In the genomic region with DNA sequence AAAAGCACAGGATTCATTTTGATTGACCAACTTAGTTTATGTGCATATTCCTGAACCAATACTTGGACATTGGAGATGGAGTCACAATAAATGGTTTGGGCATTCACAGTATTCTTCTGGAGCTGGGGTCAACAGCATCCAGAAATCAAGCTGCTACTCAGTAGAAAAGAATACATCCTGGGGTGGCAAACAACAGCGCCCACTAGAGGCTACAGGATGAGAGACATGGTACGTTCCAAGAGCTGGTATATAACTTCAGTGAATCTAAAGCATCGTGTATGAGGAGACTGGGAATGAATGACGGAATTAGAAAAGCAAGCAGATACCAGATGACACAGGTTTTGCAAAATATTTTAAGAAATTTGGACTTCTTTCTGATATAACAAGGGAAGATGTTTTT, we compare ENCODE assay signal across 8 cellular contexts.
DNase-seq lines count a peak whose midpoint lies in the region; ATAC-seq and TF ChIP-seq lines count a peak whose summit lies in the region.

No MANE protein-coding gene starts in this region.

- H3K4me2 ChIP-seq in Loucy (ENCODE audit: low read depth, low read length, poor library complexity, severe bottlenecking): no peak overlapping the region
- H3K4me2 ChIP-seq in smooth muscle cell: no peak overlapping the region

- intact Hi-C loops in sciatic nerve (cut with DNase I): no loop called here

- no peaks in the 10 kb centered on the region for H3K9me2 ChIP-seq in Loucy (replicated peaks; ENCODE audit: low read depth, low read length)

- H3K79me2 ChIP-seq in Loucy (ENCODE audit: insufficient read depth, low read length): no peaks in the 10 kb centered on the region
- H3K79me2 ChIP-seq in smooth muscle cell (ENCODE audit: low read depth): no peaks in the 10 kb centered on the region

- H3K27me3 ChIP-seq in Loucy (ENCODE audit: insufficient read depth, low read length, poor library complexity, severe bottlenecking) (no peaks in the 10 kb centered on the region), smooth muscle cell (ENCODE audit: low read depth) (no peaks in the 10 kb centered on the region)

- no peak overlapping the region for H3K27ac ChIP-seq in smooth muscle cell (ENCODE audit: low read depth)

- TF ChIP-seq CTCF in AG09319 (IDR thresholded peaks at IDR 0.05; ENCODE audit: low read depth, low read length): peak; percentile 48
- peak; percentile 93 for TF ChIP-seq CTCF in Loucy (conservative IDR thresholded peaks at IDR 0.05; ENCODE audit: low read length)
- peak; percentile 86 for TF ChIP-seq CTCF in epithelial cell of esophagus (IDR thresholded peaks at IDR 0.05; ENCODE audit: insufficient read depth, low read depth, low read length, missing control alignments)
- TF ChIP-seq CTCF in smooth muscle cell (IDR thresholded peaks at IDR 0.05; ENCODE audit: borderline replicate concordance, insufficient read depth, poor library complexity, severe bottlenecking): peak; percentile 62

- DNase-seq in AG09319 (ENCODE audit: extremely low read depth, low read depth) (no peak), epithelial cell of esophagus (ENCODE audit: low read depth) (peak; percentile 67), smooth muscle cell (lab: John Stamatoyannopoulos, UW; ENCODE audit: unreplicated experiment) (no peak), NCI-H2227 treated with DMSO at 0.1 percent for 48 hours (lab: John Stamatoyannopoulos, UW) (no peak), sciatic nerve (ENCODE audit: low spot score) (no peak)

- peak; percentile 75 for ATAC-seq in GM19463 (IDR thresholded peaks at IDR 0.05; ENCODE audit: unreplicated experiment)
- ATAC-seq in HG03460 (IDR thresholded peaks at IDR 0.05; ENCODE audit: unreplicated experiment): no peak
- ATAC-seq in sciatic nerve: no peak

- no peak overlapping the region for H3K4me3 ChIP-seq in Loucy (ENCODE audit: low read length, poor library complexity, severe bottlenecking)
- no peak overlapping the region for H3K4me3 ChIP-seq in epithelial cell of esophagus (ENCODE audit: low read length)
- H3K4me3 ChIP-seq in smooth muscle cell: no peak overlapping the region

- WGBS in smooth muscle cell (ENCODE audit: low lambda C conversion rate): 24% methylated on average over 4 of the region's 4 CpGs

- H2AFZ ChIP-seq in Loucy (ENCODE audit: low read length) (no peak overlapping the region), smooth muscle cell (ENCODE audit: low read depth) (no peak overlapping the region)

- no peaks in the 10 kb centered on the region for H3F3A ChIP-seq in Loucy (ENCODE audit: low read depth)
- no peaks in the 10 kb centered on the region for H3F3A ChIP-seq in smooth muscle cell (ENCODE audit: low read depth)

- no peaks in the 10 kb centered on the region for H4K20me1 ChIP-seq in Loucy (ENCODE audit: insufficient read depth, low read length, poor library complexity, severe bottlenecking)
- no peaks in the 10 kb centered on the region for H4K20me1 ChIP-seq in smooth muscle cell (ENCODE audit: low read depth)

- no peaks in the 10 kb centered on the region for H3K4me1 ChIP-seq in Loucy (ENCODE audit: insufficient read depth, low read length, poor library complexity, severe bottlenecking)
- H3K4me1 ChIP-seq in smooth muscle cell (ENCODE audit: low read depth): no peaks in the 10 kb centered on the region

- H3K9me3 ChIP-seq in Loucy (ENCODE audit: insufficient read depth, low read depth, low read length) (no peaks in the 10 kb centered on the region), smooth muscle cell (replicated peaks; ENCODE audit: low read depth) (no peaks in the 10 kb centered on the region)

- no peaks in the 10 kb centered on the region for H3K36me3 ChIP-seq in Loucy (ENCODE audit: insufficient read depth, low read length)
- no peaks in the 10 kb centered on the region for H3K36me3 ChIP-seq in smooth muscle cell (ENCODE audit: low read depth)

- no peak overlapping the region for H3K9ac ChIP-seq in Loucy (ENCODE audit: low read depth, low read length, poor library complexity, severe bottlenecking)
- no peak overlapping the region for H3K9ac ChIP-seq in smooth muscle cell (ENCODE audit: low read depth)
